8 cellular contexts compared by ENCODE assay signal in the genomic region with DNA sequence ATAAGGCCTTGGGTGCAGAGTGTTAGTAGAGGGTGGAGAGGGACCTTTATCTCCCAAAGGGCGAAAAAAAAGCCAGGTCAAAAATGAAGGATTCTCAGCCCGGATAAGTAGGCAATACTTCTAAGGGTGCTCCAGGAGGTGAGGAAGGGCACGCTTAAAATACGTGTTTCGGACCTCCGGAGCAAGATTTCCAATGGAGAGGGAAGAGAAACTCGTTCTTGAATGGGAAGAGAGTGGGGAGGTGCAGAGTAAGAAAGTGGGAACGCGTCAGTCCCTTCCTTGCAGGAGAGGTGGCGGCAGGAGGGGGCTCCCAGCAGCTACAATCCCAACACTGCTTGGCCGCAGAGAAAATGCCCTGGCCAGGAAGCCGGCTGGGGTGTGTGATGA. TPM values are rescaled to one million over a fixed set of nuclear protein-coding genes. Genes with fewer than 3 reads are reported as not detected.
DNase-seq lines count a peak whose midpoint lies in the region; ATAC-seq and TF ChIP-seq lines count a peak whose summit lies in the region.

No MANE protein-coding gene starts in this region.

- H3K4me3 ChIP-seq in HL-60 (replicated peaks; ENCODE audit: insufficient read depth, low read length): peak overlapping the region; percentile 88
- peak overlapping the region; percentile 90 for H3K4me3 ChIP-seq in brain microvascular endothelial cell (ENCODE audit: low read depth, low read length)
- peak overlapping the region; percentile 78 for H3K4me3 ChIP-seq in mesendoderm (ENCODE audit: low read length)

- TF ChIP-seq CTCF in HL-60 (IDR thresholded peaks at IDR 0.05; ENCODE audit: insufficient read depth, low read length) (no peak), brain microvascular endothelial cell (IDR thresholded peaks at IDR 0.05; ENCODE audit: low read depth, low read length, missing control alignments) (no peak)

- H3K79me2 ChIP-seq in mesendoderm (ENCODE audit: control insufficient read depth, insufficient read depth, low read length): peaks cover 17% of the 10 kb centered on the region

- no peak overlapping the region for H2BK5ac ChIP-seq in mesendoderm (ENCODE audit: low read length)

- H3K36me3 ChIP-seq in brain microvascular endothelial cell (replicated peaks) (peaks cover 26% of the 10 kb centered on the region), mesendoderm (ENCODE audit: control insufficient read depth, insufficient read depth, low read length) (peaks cover 2% of the 10 kb centered on the region)

- peak overlapping the region; percentile 69 for H3K18ac ChIP-seq in mesendoderm (ENCODE audit: low read length)

- peaks cover 18% of the 10 kb centered on the region for H3K79me1 ChIP-seq in mesendoderm (ENCODE audit: low read length)

- H4K8ac ChIP-seq in mesendoderm (ENCODE audit: low read depth, low read length): no peak overlapping the region

- no peak for ATAC-seq in HG03095 (IDR thresholded peaks at IDR 0.05; ENCODE audit: unreplicated experiment)

- H3K23ac ChIP-seq in mesendoderm (ENCODE audit: low read length): no peak overlapping the region

- peak overlapping the region; percentile 41 for H3K4ac ChIP-seq in mesendoderm (ENCODE audit: low read depth, low read length)

- H3K4me1 ChIP-seq in mesendoderm (ENCODE audit: control insufficient read depth, low read depth, low read length): peaks cover 9% of the 10 kb centered on the region

- no peaks in the 10 kb centered on the region for H3K27me3 ChIP-seq in HL-60 (ENCODE audit: insufficient read depth, poor library complexity, severe bottlenecking)
- no peaks in the 10 kb centered on the region for H3K27me3 ChIP-seq in brain microvascular endothelial cell (replicated peaks)
- no peaks in the 10 kb centered on the region for H3K27me3 ChIP-seq in mesendoderm (ENCODE audit: insufficient read depth, low read length, poor library complexity)

- H3K27ac ChIP-seq in HL-60 (replicated peaks) (peak overlapping the region; percentile 79), brain microvascular endothelial cell (peak overlapping the region; percentile 66), mesendoderm (ENCODE audit: low read depth, low read length) (peak overlapping the region; percentile 58)

- no CpG with 5 or more reads among the region's 12 CpGs for WGBS in mesendoderm (ENCODE audit: extremely low coverage, insufficient coverage, low lambda C conversion rate)

- H2BK120ac ChIP-seq in mesendoderm (ENCODE audit: low read depth, low read length): no peak overlapping the region

- in situ Hi-C loops in brain microvascular endothelial cell (cut with HindIII; ENCODE audit: low pct_ligation_motif_present, low sequenced_read_pairs): no loop called here

- peak overlapping the region; percentile 86 for H3K9ac ChIP-seq in mesendoderm (ENCODE audit: low read length)

- peak overlapping the region; percentile 100 for H3K4me2 ChIP-seq in mesendoderm (ENCODE audit: low read length)

- H2BK15ac ChIP-seq in mesendoderm (replicated peaks; ENCODE audit: low read depth): no peak overlapping the region

- H3K56ac ChIP-seq in mesendoderm (ENCODE audit: low read length): peak overlapping the region; percentile 90

- H2AK5ac ChIP-seq in mesendoderm (ENCODE audit: low read length): no peak overlapping the region

- DNase-seq in CD1c-positive myeloid dendritic cell (ENCODE audit: extremely low spot score) (peak; percentile 16), HL-60 (ENCODE audit: low read depth in 1 of 2, low spot score in 1 of 2) (peak in 1 of 2 experiments; percentile 14), brain microvascular endothelial cell (no peak), mesendoderm (peak; percentile 33), pons (ENCODE audit: low spot score) (no peak), NCI-H526 treated with DMSO at 0.1 percent for 48 hours (lab: John Stamatoyannopoulos, UW) (no peak)
- no peak for DNase-seq in stimulated activated CD4-positive, alpha-beta T cell treated with anti-CD3 and anti-CD28 coated beads, Interleukin-4, amount 100 ng/mL, for 1 hour

- no peak overlapping the region for H4K5ac ChIP-seq in mesendoderm (ENCODE audit: low read length)

RNA-seq across cellular contexts. Expression of gene EFCAB14, which starts 0.6 kb away (rescaled TPM):
- 26.7 TPM for polyA plus RNA-seq in mesendoderm (2013, experiment 1 of 2)
- 27.1 TPM for polyA plus RNA-seq in mesendoderm (2013, experiment 2 of 2)

RNA-seq across cellular contexts. Expression of gene TEX38, which starts 46.7 kb away (rescaled TPM):
- polyA plus RNA-seq in mesendoderm (2013, experiment 1 of 2): 0.06 TPM
- not detected for polyA plus RNA-seq in mesendoderm (2013, experiment 2 of 2)

RNA-seq across cellular contexts. Expression of gene ATPAF1, which starts 50.2 kb away (rescaled TPM):
- polyA plus RNA-seq in mesendoderm (2013, experiment 1 of 2): 40.9 TPM
- polyA plus RNA-seq in mesendoderm (2013, experiment 2 of 2): 40.2 TPM

Comparison
In these comparisons a context has a peak if more than half of its experiments do, and no peak if none do; other contexts are left out.
1. DNase-seq: peak in CD1c-positive myeloid dendritic cell (single experiment) and mesendoderm (single experiment); none in brain microvascular endothelial cell (single experiment), pons (single experiment), stimulated activated CD4-positive, alpha-beta T cell treated with anti-CD3 and anti-CD28 coated beads, Interleukin-4, amount 100 ng/mL, for 1 hour (single experiment) and NCI-H526 treated with DMSO at 0.1 percent for 48 hours (single experiment).
2. Peak in every context shown above with its lines, with median percentiles within 50 percentile points of each other: H3K27ac ChIP-seq and H3K4me3 ChIP-seq.